In the genomic region with DNA sequence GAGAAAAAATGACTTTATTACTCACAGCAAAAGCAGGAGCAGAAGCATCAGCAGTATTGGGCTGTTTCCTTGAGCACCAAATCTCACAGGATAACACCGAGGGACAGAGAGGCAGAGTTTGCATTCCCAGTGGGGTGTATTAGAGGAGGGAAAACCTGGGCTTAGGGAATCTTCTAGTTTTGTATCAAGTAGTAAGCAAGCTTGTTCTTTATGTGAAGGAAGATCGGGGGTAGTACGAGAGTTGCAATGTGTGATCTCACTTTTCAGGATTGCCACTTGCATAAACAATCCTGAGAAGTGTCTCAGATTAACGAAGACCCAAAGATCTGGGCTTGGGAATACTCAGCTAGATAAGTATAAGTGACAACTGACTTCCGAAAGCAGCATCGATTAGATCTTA, we compare ENCODE assay signal across 14 cellular contexts.
"Had no signal": no experiment of that assay in that cellular context is flagged by ENCODE, and none has a peak within 500 bp of the region (broad histone marks: within the 10 kb centered on the region; RNA-seq: fewer than 3 reads in every experiment).

No MANE protein-coding gene starts in this region.

- H3K27ac Mint-ChIP-seq: activated CD4-positive, alpha-beta T cell treated with anti-CD3 and anti-CD28 coated beads, Interleukin-2, amount 10 ng/mL, durations not matched to agents 24 days and 14 days; activated naive CD4-positive, alpha-beta T cell treated with anti-CD3 and anti-CD28 coated beads, Interleukin-2, amount 10 ng/mL, durations not matched to agents 7 days and 5 days; activated T-helper 17 cell treated with anti-CD3 and anti-CD28 coated beads, Interleukin-2, amount 50 U/mL, for 72 hours; nephron; stimulated activated naive CD8-positive, alpha-beta T cell treated with anti-CD3 and anti-CD28 coated beads, Interleukin-15, amount 100 ng/mL, for 72 hours had no signal

- H3K36me3 ChIP-seq: gastroesophageal sphincter had no signal

- H3K4me1 ChIP-seq: gastroesophageal sphincter, testis had no signal

- H3K27me3 Mint-ChIP-seq: activated CD4-positive, alpha-beta T cell treated with anti-CD3 and anti-CD28 coated beads, Interleukin-2, amount 10 ng/mL, durations not matched to agents 24 days and 14 days; activated naive CD4-positive, alpha-beta T cell treated with anti-CD3 and anti-CD28 coated beads, Interleukin-2, amount 10 ng/mL, durations not matched to agents 7 days and 5 days; stimulated activated naive CD8-positive, alpha-beta T cell treated with anti-CD3 and anti-CD28 coated beads, Interleukin-15, amount 100 ng/mL, for 72 hours had no signal

- H3K9me3 ChIP-seq: gastroesophageal sphincter, testis had no signal

- H3K36me3 Mint-ChIP-seq: activated naive CD4-positive, alpha-beta T cell treated with anti-CD3 and anti-CD28 coated beads, Interleukin-2, amount 10 ng/mL, durations not matched to agents 7 days and 5 days had no signal

- H3K4me3 Mint-ChIP-seq: activated CD4-positive, alpha-beta T cell treated with anti-CD3 and anti-CD28 coated beads, Interleukin-2, amount 10 ng/mL, durations not matched to agents 24 days and 14 days; activated naive CD4-positive, alpha-beta T cell treated with anti-CD3 and anti-CD28 coated beads, Interleukin-2, amount 10 ng/mL, durations not matched to agents 7 days and 5 days; activated T-helper 17 cell treated with anti-CD3 and anti-CD28 coated beads, Interleukin-2, amount 50 U/mL, for 72 hours; nephron; stimulated activated naive CD8-positive, alpha-beta T cell treated with anti-CD3 and anti-CD28 coated beads, Interleukin-15, amount 100 ng/mL, for 72 hours had no signal

- H3K27me3 ChIP-seq: gastroesophageal sphincter, testis had no signal

- ATAC-seq: activated T-helper 17 cell treated with anti-CD3 and anti-CD28 coated beads, Interleukin-2, amount 50 U/mL, for 72 hours; gastroesophageal sphincter; left colon; stimulated activated naive CD8-positive, alpha-beta T cell treated with anti-CD3 and anti-CD28 coated beads, Interleukin-15, amount 100 ng/mL, for 72 hours had no signal

- H3K27ac ChIP-seq: epithelial cell of prostate, gastroesophageal sphincter, testis had no signal

- H3K4me1 Mint-ChIP-seq: activated CD4-positive, alpha-beta T cell treated with anti-CD3 and anti-CD28 coated beads, Interleukin-2, amount 10 ng/mL, durations not matched to agents 24 days and 14 days; activated naive CD4-positive, alpha-beta T cell treated with anti-CD3 and anti-CD28 coated beads, Interleukin-2, amount 10 ng/mL, durations not matched to agents 7 days and 5 days; activated T-helper 17 cell treated with anti-CD3 and anti-CD28 coated beads, Interleukin-2, amount 50 U/mL, for 72 hours; nephron; stimulated activated naive CD8-positive, alpha-beta T cell treated with anti-CD3 and anti-CD28 coated beads, Interleukin-15, amount 100 ng/mL, for 72 hours had no signal

- H3K9me3 Mint-ChIP-seq: activated CD4-positive, alpha-beta T cell treated with anti-CD3 and anti-CD28 coated beads, Interleukin-2, amount 10 ng/mL, durations not matched to agents 24 days and 14 days; activated naive CD4-positive, alpha-beta T cell treated with anti-CD3 and anti-CD28 coated beads, Interleukin-2, amount 10 ng/mL, durations not matched to agents 7 days and 5 days had no signal

- H3K4me3 ChIP-seq: gastroesophageal sphincter, testis had no signal

- DNase-seq: activated CD4-positive, alpha-beta T cell treated with anti-CD3 and anti-CD28 coated beads, Interleukin-2, amount 10 ng/mL, durations not matched to agents 24 days and 14 days; activated CD8-positive, alpha-beta memory T cell treated with anti-CD3 and anti-CD28 coated beads for 24 hours; activated naive CD4-positive, alpha-beta T cell treated with anti-CD3 and anti-CD28 coated beads, Interleukin-2, amount 10 ng/mL, durations not matched to agents 7 days and 5 days; central memory CD4-positive, alpha-beta T cell; cortex of kidney; effector CD8-positive, alpha-beta T cell; left colon; stimulated activated CD4-positive, alpha-beta T cell treated with anti-CD3 and anti-CD28 coated beads, Interleukin-4, amount 100 ng/mL, for 4 hours; stimulated activated naive CD8-positive, alpha-beta T cell treated with anti-CD3 and anti-CD28 coated beads, Interleukin-15, amount 100 ng/mL, for 72 hours; testis had no signal
